In genomic region chr7:101172005-101172853, GRCh38 we compare ENCODE assay signal across 1 cellular context.
TF ChIP-seq lines count a peak whose summit lies in the region.

No MANE protein-coding gene starts in this region.

TF ChIP-seq in K562, 482 proteins besides CTCF, POLR2A, EP300 and RAD21:
- TF ChIP-seq ARHGAP35 (IDR thresholded peaks at IDR 0.05; ENCODE audit: partially characterized antibody) (no peak), CREB3 (tag; conservative IDR thresholded peaks at IDR 0.05; ENCODE audit: low read depth) (no peak), HNRNPH1 (optimal IDR thresholded peaks at IDR 0.05; ENCODE audit: low read depth, low read length) (no peak), ILF3 (IDR thresholded peaks at IDR 0.05; ENCODE audit: borderline replicate concordance) (no peak), CBX2 (IDR thresholded peaks at IDR 0.05; ENCODE audit: insufficient read depth, low read length, poor library complexity, severe bottlenecking) (no peak), ZBTB9 (CRISPR knock-in tag; IDR thresholded peaks at IDR 0.05) (no peak), E2F5 (CRISPR knock-in tag; IDR thresholded peaks at IDR 0.05) (no peak), ZC3H11A (IDR thresholded peaks at IDR 0.05; ENCODE audit: low read depth, low read length) (no peak), SAFB (IDR thresholded peaks at IDR 0.05; ENCODE audit: borderline replicate concordance, low read depth, low read length) (0 out of 2 replicates have a peak, but pooled peaks have one; percentile 13), ZNF561 (CRISPR knock-in tag; conservative IDR thresholded peaks at IDR 0.05) (no peak), ZFP36 (IDR thresholded peaks at IDR 0.05; ENCODE audit: low read depth, low read length, partially characterized antibody) (no peak), NR3C1 (CRISPR knock-in tag; IDR thresholded peaks at IDR 0.05) (0 out of 2 replicates have a peak, but pooled peaks have one; percentile 33), NONO (IDR thresholded peaks at IDR 0.05; ENCODE audit: low read depth in 2 of 2, low read length in 1 of 2) (no peak), EGR1 (conservative IDR thresholded peaks at IDR 0.05) (peak; percentile 35), FOXP1 (CRISPR knock-in tag; IDR thresholded peaks at IDR 0.05) (no peak), MAZ (CRISPR knock-in tag; conservative IDR thresholded peaks at IDR 0.05 in 1 of 2, IDR thresholded peaks at IDR 0.05 in 1 of 2) (no peak), FOXK1 (CRISPR knock-in tag; IDR thresholded peaks at IDR 0.05; ENCODE audit: borderline replicate concordance) (no peak), GTF2B (IDR thresholded peaks at IDR 0.05; ENCODE audit: extremely low read depth, insufficient read length) (no peak), THAP12 (CRISPR knock-in tag; IDR thresholded peaks at IDR 0.05) (0 out of 2 replicates have a peak, but pooled peaks have one; percentile 27), PTTG1 (tag; IDR thresholded peaks at IDR 0.05; ENCODE audit: low read depth) (no peak)
- TF ChIP-seq, protein P1, sequence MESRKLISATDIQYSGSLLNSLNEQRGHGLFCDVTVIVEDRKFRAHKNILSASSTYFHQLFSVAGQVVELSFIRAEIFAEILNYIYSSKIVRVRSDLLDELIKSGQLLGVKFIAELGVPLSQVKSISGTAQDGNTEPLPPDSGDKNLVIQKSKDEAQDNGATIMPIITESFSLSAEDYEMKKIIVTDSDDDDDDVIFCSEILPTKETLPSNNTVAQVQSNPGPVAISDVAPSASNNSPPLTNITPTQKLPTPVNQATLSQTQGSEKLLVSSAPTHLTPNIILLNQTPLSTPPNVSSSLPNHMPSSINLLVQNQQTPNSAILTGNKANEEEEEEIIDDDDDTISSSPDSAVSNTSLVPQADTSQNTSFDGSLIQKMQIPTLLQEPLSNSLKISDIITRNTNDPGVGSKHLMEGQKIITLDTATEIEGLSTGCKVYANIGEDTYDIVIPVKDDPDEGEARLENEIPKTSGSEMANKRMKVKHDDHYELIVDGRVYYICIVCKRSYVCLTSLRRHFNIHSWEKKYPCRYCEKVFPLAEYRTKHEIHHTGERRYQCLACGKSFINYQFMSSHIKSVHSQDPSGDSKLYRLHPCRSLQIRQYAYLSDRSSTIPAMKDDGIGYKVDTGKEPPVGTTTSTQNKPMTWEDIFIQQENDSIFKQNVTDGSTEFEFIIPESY (CRISPR knock-in tag; IDR thresholded peaks at IDR 0.05): peak; percentile 69
- TF ChIP-seq, protein P2, sequence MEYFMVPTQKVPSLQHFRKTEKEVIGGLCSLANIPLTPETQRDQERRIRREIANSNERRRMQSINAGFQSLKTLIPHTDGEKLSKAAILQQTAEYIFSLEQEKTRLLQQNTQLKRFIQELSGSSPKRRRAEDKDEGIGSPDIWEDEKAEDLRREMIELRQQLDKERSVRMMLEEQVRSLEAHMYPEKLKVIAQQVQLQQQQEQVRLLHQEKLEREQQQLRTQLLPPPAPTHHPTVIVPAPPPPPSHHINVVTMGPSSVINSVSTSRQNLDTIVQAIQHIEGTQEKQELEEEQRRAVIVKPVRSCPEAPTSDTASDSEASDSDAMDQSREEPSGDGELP (CRISPR knock-in tag; IDR thresholded peaks at IDR 0.05; ENCODE audit: borderline replicate concordance): no peak
